In genomic region chr11:96015911-96016565, GRCh38 we compare ENCODE assay signal across 11 cellular contexts.
DNase-seq lines count a peak whose midpoint lies in the region; ATAC-seq and TF ChIP-seq lines count a peak whose summit lies in the region.
"Had no signal": no experiment of that assay in that cellular context is flagged by ENCODE, and none has a peak within 500 bp of the region (broad histone marks: within the 10 kb centered on the region; RNA-seq: fewer than 3 reads in every experiment).

No MANE protein-coding gene starts in this region.

- H3K4me3 Mint-ChIP-seq in T-helper 2 cell treated with Interferon-gamma antibody and Interleukin-4, amounts not matched to agents 5 μg/mL and 100 μg/mL, for 36 hours, result peak overlapping the region; percentile 78
- no peak overlapping the region for H3K4me3 Mint-ChIP-seq in central memory CD8-positive, alpha-beta T cell
- H3K4me3 Mint-ChIP-seq in stimulated activated naive B cell treated with anti-CD40 and anti-IgM and Interleukin-4, amounts not matched to agents 10 μg/mL and 1 μg/mL and 100 μg/mL, for 72 hours, result no peak overlapping the region

- H3K36me3 ChIP-seq in PC-3 (ENCODE audit: low read depth, low read length), result no peaks in the 10 kb centered on the region

- DNase-seq in activated T-cell treated with anti-CD3 and anti-CD28 coated beads for 48 hours (ENCODE audit: low read depth) (peak; percentile 8), activated T-cell treated with anti-CD3 and anti-CD28 coated beads for 4 hours (no peak), PC-3 (no peak), Kasumi-1 (lab: John Stamatoyannopoulos, UW) (no peak), DMS79 (lab: John Stamatoyannopoulos, UW) (no peak)
- peak; percentile 31 for DNase-seq in T-helper 2 cell treated with Interferon-gamma antibody and Interleukin-4, amounts not matched to agents 5 μg/mL and 100 μg/mL, for 36 hours (ENCODE audit: low spot score)
- peak in 1 of 2 donors; percentile 26 for DNase-seq in central memory CD8-positive, alpha-beta T cell (ENCODE audit: low spot score in 2 of 2)
- DNase-seq in stimulated activated naive B cell treated with anti-CD40 and anti-IgM and Interleukin-4, amounts not matched to agents 10 μg/mL and 1 μg/mL and 100 μg/mL, for 72 hours, result no peak
- DNase-seq: NCI-H187 treated with DMSO at 0.1 percent for 48 hours, right cardiac atrium had no signal

- H3K4me1 ChIP-seq in PC-3 (ENCODE audit: insufficient read depth, low read length), result peaks cover 19% of the 10 kb centered on the region

- H2AFZ ChIP-seq in PC-3 (ENCODE audit: low read length), result no peak overlapping the region

- H3K9me3 ChIP-seq in PC-3 (ENCODE audit: low read length), result no peaks in the 10 kb centered on the region

- POLR2A ChIA-PET in PC-3 (lab: Charles Lee; ENCODE audit: unreplicated experiment), result no interaction called here

- BruUV-seq in PC-3 (replicated peaks; lab: Mats Ljungman, UMichigan), result no TSS peak

- no peak overlapping the region for H3K4me2 ChIP-seq in PC-3 (ENCODE audit: low read length)

- H3K4me1 Mint-ChIP-seq in T-helper 2 cell treated with Interferon-gamma antibody and Interleukin-4, amounts not matched to agents 5 μg/mL and 100 μg/mL, for 36 hours (ENCODE audit: low read depth), result peaks cover 52% of the 10 kb centered on the region
- peaks cover 51% of the 10 kb centered on the region for H3K4me1 Mint-ChIP-seq in central memory CD8-positive, alpha-beta T cell
- H3K4me1 Mint-ChIP-seq in stimulated activated naive B cell treated with anti-CD40 and anti-IgM and Interleukin-4, amounts not matched to agents 10 μg/mL and 1 μg/mL and 100 μg/mL, for 72 hours, result peaks cover 31 to 42% of the 10 kb centered on the region in 2 donors

- H3K27me3 Mint-ChIP-seq in T-helper 2 cell treated with Interferon-gamma antibody and Interleukin-4, amounts not matched to agents 5 μg/mL and 100 μg/mL, for 36 hours (ENCODE audit: low read depth), result no peaks in the 10 kb centered on the region
- H3K27me3 Mint-ChIP-seq in central memory CD8-positive, alpha-beta T cell, result no peaks in the 10 kb centered on the region
- H3K27me3 Mint-ChIP-seq in stimulated activated naive B cell treated with anti-CD40 and anti-IgM and Interleukin-4, amounts not matched to agents 10 μg/mL and 1 μg/mL and 100 μg/mL, for 72 hours, result no peaks in the 10 kb centered on the region

- H3K27ac Mint-ChIP-seq in T-helper 2 cell treated with Interferon-gamma antibody and Interleukin-4, amounts not matched to agents 5 μg/mL and 100 μg/mL, for 36 hours, result peak overlapping the region; percentile 66
- peak overlapping the region; percentile 69 for H3K27ac Mint-ChIP-seq in central memory CD8-positive, alpha-beta T cell (ENCODE audit: low read depth)
- peak overlapping the region; percentile 72 for H3K27ac Mint-ChIP-seq in stimulated activated naive B cell treated with anti-CD40 and anti-IgM and Interleukin-4, amounts not matched to agents 10 μg/mL and 1 μg/mL and 100 μg/mL, for 72 hours

- no peak overlapping the region for H3K9ac ChIP-seq in PC-3 (ENCODE audit: low read length)

- no peak overlapping the region for H3K4me3 ChIP-seq in PC-3 (ENCODE audit: low read length)

- peak; percentile 37 for ATAC-seq in central memory CD8-positive, alpha-beta T cell (replicated peaks; ENCODE audit: extremely low read depth, poor library complexity, severe bottlenecking)
- ATAC-seq in stimulated activated naive B cell treated with anti-CD40 and anti-IgM and Interleukin-4, amounts not matched to agents 10 μg/mL and 1 μg/mL and 100 μg/mL, for 72 hours (replicated peaks), result no peak
- no peak for ATAC-seq in PC-3
- ATAC-seq: Panc1, right cardiac atrium had no signal

- peaks cover 1% of the 10 kb centered on the region for H3K36me3 Mint-ChIP-seq in T-helper 2 cell treated with Interferon-gamma antibody and Interleukin-4, amounts not matched to agents 5 μg/mL and 100 μg/mL, for 36 hours (ENCODE audit: low read depth)
- H3K36me3 Mint-ChIP-seq in central memory CD8-positive, alpha-beta T cell (ENCODE audit: insufficient read depth), result peaks cover 2% of the 10 kb centered on the region
- peaks cover 0 to 3% of the 10 kb centered on the region in 2 donors for H3K36me3 Mint-ChIP-seq in stimulated activated naive B cell treated with anti-CD40 and anti-IgM and Interleukin-4, amounts not matched to agents 10 μg/mL and 1 μg/mL and 100 μg/mL, for 72 hours

- no peaks in the 10 kb centered on the region for H3F3A ChIP-seq in PC-3 (ENCODE audit: low read length, unreplicated experiment)

- H4K20me1 ChIP-seq in PC-3 (ENCODE audit: low read length), result no peaks in the 10 kb centered on the region

- no peak for TF ChIP-seq CTCF in PC-3 (conservative IDR thresholded peaks at IDR 0.05; ENCODE audit: low read depth, low read length)

- intact Hi-C loops in PC-3 (cut with micrococcal nuclease), result no loop called here

- H3K9me2 ChIP-seq in PC-3 (replicated peaks; ENCODE audit: low read length), result no peaks in the 10 kb centered on the region

- H3K79me2 ChIP-seq in PC-3 (ENCODE audit: low read length), result no peaks in the 10 kb centered on the region

- H3K9me3 Mint-ChIP-seq in T-helper 2 cell treated with Interferon-gamma antibody and Interleukin-4, amounts not matched to agents 5 μg/mL and 100 μg/mL, for 36 hours, result no peaks in the 10 kb centered on the region
- no peaks in the 10 kb centered on the region for H3K9me3 Mint-ChIP-seq in central memory CD8-positive, alpha-beta T cell
- no peaks in the 10 kb centered on the region for H3K9me3 Mint-ChIP-seq in stimulated activated naive B cell treated with anti-CD40 and anti-IgM and Interleukin-4, amounts not matched to agents 10 μg/mL and 1 μg/mL and 100 μg/mL, for 72 hours

- CTCF ChIA-PET in PC-3 (lab: Charles Lee), result interaction anchor here (0.6 kb wide), 1 partner anchor 75 kb away, joined by 3 read pairs; no protein-coding TSS in a partner anchor

- no peak overlapping the region for H3K27ac ChIP-seq in PC-3 (ENCODE audit: low read length)

- H3K27me3 ChIP-seq in PC-3 (ENCODE audit: low read length), result no peaks in the 10 kb centered on the region

Comparison
In these comparisons a context has a peak if more than half of its experiments do, and no peak if none do; other contexts are left out.
1. DNase-seq: peak in activated T-cell treated with anti-CD3 and anti-CD28 coated beads for 48 hours (single experiment) and T-helper 2 cell treated with Interferon-gamma antibody and Interleukin-4, amounts not matched to agents 5 μg/mL and 100 μg/mL, for 36 hours (single experiment); none in activated T-cell treated with anti-CD3 and anti-CD28 coated beads for 4 hours (single experiment), stimulated activated naive B cell treated with anti-CD40 and anti-IgM and Interleukin-4, amounts not matched to agents 10 μg/mL and 1 μg/mL and 100 μg/mL, for 72 hours (single experiment), PC-3 (single experiment), Kasumi-1 (0 of 2) and DMS79 (single experiment).
2. Peak in every context shown above with its lines, with median percentiles within 50 percentile points of each other: H3K27ac Mint-ChIP-seq.